In genomic region chr12:131847456-131847855, GRCh38 we compare ENCODE assay signal across 11 cellular contexts. TPM values are rescaled to one million over a fixed set of nuclear protein-coding genes. Genes with fewer than 3 reads are reported as not detected.
"Had no signal": no experiment of that assay in that cellular context is flagged by ENCODE, and none has a peak within 500 bp of the region (broad histone marks: within the 10 kb centered on the region; RNA-seq: fewer than 3 reads in every experiment).

No MANE protein-coding gene starts in this region.

- H2AFZ ChIP-seq: GM23338 had no signal

- H3K9me3 Mint-ChIP-seq: GM23338, H9, HFFc6 had no signal

- H3K4me3 Mint-ChIP-seq: GM23338, H9, HFFc6 had no signal

- DNase-seq: H9, HCEC 1CT, HFFc6, IMR-90, KBM-7 had no signal

- H3K27ac Mint-ChIP-seq: GM23338, HFFc6 had no signal

- H3K4me2 ChIP-seq: GM23338, KMS-11 had no signal

- H3K9ac ChIP-seq: KMS-11 had no signal

- FAIRE-seq: H1, H54, HTR-8/SVneo had no signal

- H3K4me1 Mint-ChIP-seq: GM23338, H9 had no signal

- H3K4me3 ChIP-seq: GM23338 had no signal

- ATAC-seq: GM23338 had no signal

- H3K27ac ChIP-seq: KMS-11 had no signal

RNA-seq across cellular contexts. Expression of gene MMP17, which starts 19.3 kb away (rescaled TPM):
- total RNA-seq: HT-29 had no signal
